ENCODE assay signal across 14 cellular contexts in the genomic region with DNA sequence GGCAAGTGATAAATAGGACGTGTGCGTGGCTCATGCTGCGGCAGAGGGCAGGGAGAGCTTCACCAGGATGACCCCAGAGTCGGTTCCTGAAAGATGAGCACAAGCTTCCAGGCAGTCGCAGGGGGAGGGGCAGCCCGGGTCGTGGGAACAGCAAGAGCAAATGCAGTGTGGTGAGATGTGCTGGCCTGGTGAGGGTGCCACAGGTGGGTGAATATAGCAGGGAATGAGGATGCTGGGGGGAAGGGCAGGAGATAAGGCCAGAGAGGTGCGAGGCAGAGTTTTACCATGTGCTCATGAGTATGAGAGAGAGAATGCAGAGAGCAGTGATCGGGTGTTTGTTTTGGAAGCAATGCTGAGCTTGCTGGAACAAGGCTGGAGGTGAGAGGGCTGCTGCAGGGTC.
DNase-seq lines count a peak whose midpoint lies in the region; ATAC-seq, FAIRE-seq and TF ChIP-seq lines count a peak whose summit lies in the region.
"Had no signal": no experiment of that assay in that cellular context is flagged by ENCODE, and none has a peak within 500 bp of the region (broad histone marks: within the 10 kb centered on the region; RNA-seq: fewer than 3 reads in every experiment).

No MANE protein-coding gene starts in this region.

- in situ Hi-C loops in mammary epithelial cell (cut with MboI; ENCODE audit: low sequenced_read_pairs in 2 of 2) (no loop called here), K562 (cut with MboI) (no loop called here)

- peak overlapping the region in 3 of 5 donors; percentile 11 to 74 (median 31) for H3K4me3 Mint-ChIP-seq in immature natural killer cell
- H3K4me3 Mint-ChIP-seq in type B pancreatic cell = peak overlapping the region; percentile 18

- intact Hi-C loops in mammary epithelial cell (cut with micrococcal nuclease) = no loop called here
- intact Hi-C loops in breast epithelium (cut with DNase I; ENCODE audit: low total_unique reads) = no loop called here
- intact Hi-C loops in K562 (cut with micrococcal nuclease) = no loop called here

- H3K27me3 Mint-ChIP-seq in immature natural killer cell (ENCODE audit: low read depth in 3 of 3) (peaks cover 4 to 6% (median 6%) of the 10 kb centered on the region in 3 donors), type B pancreatic cell (no peaks in the 10 kb centered on the region)

- no peaks in the 10 kb centered on the region for H3K79me2 ChIP-seq in mammary epithelial cell (ENCODE audit: insufficient read depth, low read length)
- no peaks in the 10 kb centered on the region for H3K79me2 ChIP-seq in K562 (ENCODE audit: control insufficient read depth, insufficient read depth, low read length)

- TF ChIP-seq CTCF in mammary epithelial cell (conservative IDR thresholded peaks at IDR 0.05 in 1 of 2, IDR thresholded peaks at IDR 0.05 in 1 of 2; ENCODE audit: extremely low read depth in 1 of 2, insufficient read depth in 1 of 2, low read depth in 1 of 2, low read length in 2 of 2) (no peak), breast epithelium (IDR thresholded peaks at IDR 0.05) (no peak), K562 (IDR thresholded peaks at IDR 0.05 in 2 of 3, conservative IDR thresholded peaks at IDR 0.05 in 1 of 3; ENCODE audit: insufficient read depth in 2 of 3, low read depth in 1 of 3, low read length in 3 of 3) (no peak), type B pancreatic cell (conservative IDR thresholded peaks at IDR 0.05) (no peak)

- H2AFZ ChIP-seq in mammary epithelial cell (ENCODE audit: low read depth, low read length) (peak overlapping the region; percentile 28), K562 (ENCODE audit: low read depth, low read length) (no peak overlapping the region)

- FAIRE-seq in K562 (lab: Jason Lieb, UNC) = no peak

- no peaks in the 10 kb centered on the region for H3K9me1 ChIP-seq in K562 (ENCODE audit: control insufficient read depth, insufficient read depth, low read length)

- H3K9me3 Mint-ChIP-seq in immature natural killer cell = no peaks in the 10 kb centered on the region
- no peaks in the 10 kb centered on the region for H3K9me3 Mint-ChIP-seq in type B pancreatic cell

- H3K4me3 ChIP-seq in mammary epithelial cell (replicated peaks in 1 of 3; ENCODE audit: insufficient read depth in 1 of 3, low read depth in 2 of 3, low read length in 3 of 3) = no peak overlapping the region
- no peak overlapping the region for H3K4me3 ChIP-seq in breast epithelium
- no peak overlapping the region for H3K4me3 ChIP-seq in K562

- H3K9ac ChIP-seq in mammary epithelial cell (ENCODE audit: insufficient read depth, low read length) = no peak overlapping the region
- no peak overlapping the region for H3K9ac ChIP-seq in K562 (ENCODE audit: insufficient read depth in 1 of 2, low read depth in 2 of 2, low read length in 2 of 2)

- ATAC-seq in K562 = no peak
- ATAC-seq in GM21447 (IDR thresholded peaks at IDR 0.05; ENCODE audit: unreplicated experiment) = no peak
- ATAC-seq in HG03039 (IDR thresholded peaks at IDR 0.05; ENCODE audit: unreplicated experiment) = no peak

- no peaks in the 10 kb centered on the region for H3K27me3 ChIP-seq in mammary epithelial cell (ENCODE audit: insufficient read depth, low read length)
- H3K27me3 ChIP-seq in breast epithelium = no peaks in the 10 kb centered on the region
- H3K27me3 ChIP-seq in K562 (ENCODE audit: control insufficient read depth in 2 of 2, insufficient read depth in 2 of 2, low read length in 2 of 2) = peaks cover 15 to 39% of the 10 kb centered on the region in 2 experiments; a peak in 4 of 5 replicates
- H3K27me3 ChIP-seq: BE2C had no signal

- H3K4me2 ChIP-seq in mammary epithelial cell (ENCODE audit: insufficient read depth, low read depth, low read length) (peak overlapping the region; percentile 15), K562 (ENCODE audit: insufficient read depth, low read length) (no peak overlapping the region)

- H3K27ac ChIP-seq in mammary epithelial cell (ENCODE audit: insufficient read depth, low read depth, low read length) (no peak overlapping the region), breast epithelium (no peak overlapping the region), K562 (ENCODE audit: extremely low read depth, low read depth, low read length) (no peak overlapping the region)

- TF ChIP-seq RAD21 in K562 (CRISPR knock-in tag; conservative IDR thresholded peaks at IDR 0.05 in 1 of 2, IDR thresholded peaks at IDR 0.05 in 1 of 2) = no peak

- DNase-seq in mammary epithelial cell (no peak), breast epithelium (ENCODE audit: low spot score in 2 of 2) (no peak), K562 (ENCODE audit: extremely low read depth in 1 of 4, low spot score in 3 of 4) (no peak), immature natural killer cell (no peak), type B pancreatic cell (ENCODE audit: extremely low spot score, unreplicated experiment) (no peak), NCI-H1417 treated with DMSO at 0.1 percent for 48 hours (lab: John Stamatoyannopoulos, UW) (no peak)
- DNase-seq: activated CD4-positive, alpha-beta T cell treated with anti-CD3 and anti-CD28 coated beads for 48 hours; BE2C; MM.1S; NCI-H2081 treated with DMSO at 0.1 percent for 48 hours; NCI-H748 treated with DMSO at 0.1 percent for 48 hours; stimulated activated CD4-positive, alpha-beta T cell treated with anti-CD3 and anti-CD28 coated beads, Interleukin-15, amount 100 ng/mL, for 24 hours had no signal

- dilution Hi-C loops in mammary epithelial cell (cut with HindIII; ENCODE audit: low sequenced_read_pairs) = no loop called here

- POLR2A ChIA-PET in K562 (lab: Yijun Ruan, JAX) = interaction anchor here (0.5 to 1.6 kb wide), 8 partner anchors 8 to 245 kb away, joined by 3 to 6 read pairs (median 4); no protein-coding TSS in a partner anchor

- TF ChIP-seq POLR2A in breast epithelium (IDR thresholded peaks at IDR 0.05) (no peak), K562 (conservative IDR thresholded peaks at IDR 0.05) (no peak)

- 36% methylated on average over 7 of the region's 9 CpGs for WGBS in mammary epithelial cell (ENCODE audit: low coverage, missing lambda C conversion rate)
- WGBS in K562 (ENCODE audit: insufficient coverage, low coverage, missing lambda C conversion rate) = 12% methylated on average over 9 of the region's 9 CpGs

- H4K20me1 ChIP-seq in mammary epithelial cell (ENCODE audit: insufficient read depth, low read length) = no peaks in the 10 kb centered on the region
- H4K20me1 ChIP-seq in K562 (replicated peaks; ENCODE audit: control insufficient read depth, insufficient read depth, low read length) = peaks cover 37% of the 10 kb centered on the region

- H3K36me3 ChIP-seq in mammary epithelial cell (ENCODE audit: insufficient read depth, low read length) (no peaks in the 10 kb centered on the region), breast epithelium (no peaks in the 10 kb centered on the region), K562 (ENCODE audit: control insufficient read depth, insufficient read depth, low read length) (no peaks in the 10 kb centered on the region)
- H3K36me3 ChIP-seq: BE2C had no signal

- BruUV-seq in mammary epithelial cell (replicated peaks; lab: Mats Ljungman, UMichigan) = no TSS peak
- BruUV-seq in K562 (replicated peaks; lab: Mats Ljungman, UMichigan) = no TSS peak

- peak overlapping the region; percentile 89 to 98 (median 92) for H3K27ac Mint-ChIP-seq in immature natural killer cell
- H3K27ac Mint-ChIP-seq in type B pancreatic cell = no peak overlapping the region

- H3K36me3 Mint-ChIP-seq in immature natural killer cell = peaks cover 0 to 8% (median 0%) of the 10 kb centered on the region in 3 donors
- H3K36me3 Mint-ChIP-seq in type B pancreatic cell = peaks cover 14% of the 10 kb centered on the region

- H3K4me1 Mint-ChIP-seq in immature natural killer cell = peaks cover 67 to 73% of the 10 kb centered on the region in 2 donors
- peaks cover 23% of the 10 kb centered on the region for H3K4me1 Mint-ChIP-seq in type B pancreatic cell (ENCODE audit: unreplicated experiment)

- CTCF ChIA-PET in mammary epithelial cell (lab: Charles Lee; ENCODE audit: low non-redundant PET) = no interaction called here
- CTCF ChIA-PET in K562 (lab: Yijun Ruan, JAX; ENCODE audit: low intra/inter-chr PET ratio) = no interaction called here

- H3K9me3 ChIP-seq in mammary epithelial cell (replicated peaks; ENCODE audit: insufficient read depth, low read length) (no peaks in the 10 kb centered on the region), breast epithelium (no peaks in the 10 kb centered on the region), K562 (replicated peaks; ENCODE audit: control insufficient read depth, insufficient read depth, low read depth, low read length) (no peaks in the 10 kb centered on the region)
- H3K9me3 ChIP-seq: BE2C had no signal

- TF ChIP-seq EP300 in K562 (IDR thresholded peaks at IDR 0.05; ENCODE audit: low read length) = no peak

- H3K4me1 ChIP-seq in mammary epithelial cell (ENCODE audit: insufficient read depth, low read length) (peaks cover 40% of the 10 kb centered on the region), breast epithelium (no peaks in the 10 kb centered on the region), K562 (replicated peaks in 1 of 2; ENCODE audit: control insufficient read depth in 2 of 2, insufficient read depth in 2 of 2, low read length in 2 of 2) (no peaks in the 10 kb centered on the region; a peak in 1 of 5 replicates)
- H3K4me1 ChIP-seq: BE2C had no signal

TF ChIP-seq in K562, 482 proteins besides CTCF, POLR2A, EP300 and RAD21:
- TF ChIP-seq, protein P1, sequence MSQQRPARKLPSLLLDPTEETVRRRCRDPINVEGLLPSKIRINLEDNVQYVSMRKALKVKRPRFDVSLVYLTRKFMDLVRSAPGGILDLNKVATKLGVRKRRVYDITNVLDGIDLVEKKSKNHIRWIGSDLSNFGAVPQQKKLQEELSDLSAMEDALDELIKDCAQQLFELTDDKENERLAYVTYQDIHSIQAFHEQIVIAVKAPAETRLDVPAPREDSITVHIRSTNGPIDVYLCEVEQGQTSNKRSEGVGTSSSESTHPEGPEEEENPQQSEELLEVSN (IDR thresholded peaks at IDR 0.05; ENCODE audit: borderline replicate concordance in 1 of 2, extremely low read depth in 1 of 2, insufficient read depth in 1 of 2, insufficient read length in 1 of 2, low read depth in 1 of 2, low read length in 1 of 2, poor library complexity in 1 of 2, severe bottlenecking in 1 of 2) = peak in 1 of 2 experiments; percentile 12
- no peak for TF ChIP-seq FOSL1 (tag; conservative IDR thresholded peaks at IDR 0.05)
- TF ChIP-seq L3MBTL2 (IDR thresholded peaks at IDR 0.05) = peak; percentile 30; the same call in 1 of the 2 replicates
- TF ChIP-seq ZFP36 (IDR thresholded peaks at IDR 0.05; ENCODE audit: low read depth, low read length, partially characterized antibody) = no peak
